7 cellular contexts compared by ENCODE assay signal in genomic region chr9:91089405-91090131, GRCh38.
DNase-seq lines count a peak whose midpoint lies in the region; ATAC-seq, FAIRE-seq and TF ChIP-seq lines count a peak whose summit lies in the region.

No MANE protein-coding gene starts in this region.

- peak; percentile 61 for TF ChIP-seq CTCF in GM10248 (IDR thresholded peaks at IDR 0.05; ENCODE audit: control extremely low read depth, extremely low read depth, low read depth, missing control alignments)
- peak; percentile 87 for TF ChIP-seq CTCF in MM.1S (IDR thresholded peaks at IDR 0.05; ENCODE audit: low read length)
- peak; percentile 57 for TF ChIP-seq CTCF in astrocyte of the cerebellum (IDR thresholded peaks at IDR 0.05; ENCODE audit: low read depth, low read length, missing control alignments)
- TF ChIP-seq CTCF in kidney (IDR thresholded peaks at IDR 0.05; ENCODE audit: borderline replicate concordance, extremely low read depth, insufficient read depth): peak; percentile 40

- H3K9me3 ChIP-seq in MM.1S (replicated peaks; ENCODE audit: insufficient read depth, low read length) (no peaks in the 10 kb centered on the region), kidney (ENCODE audit: control insufficient read depth in 1 of 2, low read length in 2 of 2) (no peaks in the 10 kb centered on the region)

- no peak overlapping the region for H3K4me2 ChIP-seq in MM.1S (ENCODE audit: low read depth, low read length)

- peak overlapping the region; percentile 4; the same call in 1 of the 2 replicates for H2AFZ ChIP-seq in MM.1S (ENCODE audit: low read length)

- in situ Hi-C loops in astrocyte of the cerebellum (cut with HindIII; ENCODE audit: low sequenced_read_pairs): no loop called here

- H3F3A ChIP-seq in MM.1S (ENCODE audit: insufficient read depth, low read length): no peaks in the 10 kb centered on the region

- H3K79me2 ChIP-seq in MM.1S (ENCODE audit: low read length): no peaks in the 10 kb centered on the region

- CTCF ChIA-PET in GM10248 (lab: Yijun Ruan, JAX): interaction anchor here (0.7 to 2.0 kb wide), 21 partner anchors 9 to 629 kb away, joined by 3 to 22 read pairs (median 3); no protein-coding TSS in a partner anchor

- no peaks in the 10 kb centered on the region for H3K9me2 ChIP-seq in MM.1S (replicated peaks; ENCODE audit: insufficient read depth, low read length)

- H3K4me3 ChIP-seq in MM.1S (ENCODE audit: low read length) (no peak overlapping the region), astrocyte of the cerebellum (ENCODE audit: low read depth, low read length) (no peak overlapping the region), kidney (ENCODE audit: low read length in 2 of 2) (no peak overlapping the region)

- FAIRE-seq in kidney (lab: Jason Lieb, UNC): no peak

- no peak for ATAC-seq in HG03457 (IDR thresholded peaks at IDR 0.05; ENCODE audit: unreplicated experiment)

- DNase-seq in GM10248 (ENCODE audit: extremely low spot score): peak; percentile 24
- peak; percentile 82 for DNase-seq in MM.1S
- peak; percentile 26 for DNase-seq in astrocyte of the cerebellum (ENCODE audit: low read depth)
- no peak for DNase-seq in kidney
- DNase-seq in iPS-NIHi11 (ENCODE audit: low spot score): no peak
- no peak for DNase-seq in SK-N-DZ (ENCODE audit: low spot score)

- intact Hi-C loops in kidney (cut with DNase I): no loop called here

- POLR2A ChIA-PET in GM10248 (lab: Yijun Ruan, JAX): no interaction called here

- H3K27ac ChIP-seq in MM.1S (ENCODE audit: low read length) (peak overlapping the region; percentile 34; the same call in 1 of the 2 replicates), kidney (ENCODE audit: low read depth in 2 of 2, low read length in 2 of 2) (no peak overlapping the region)

- peak overlapping the region; percentile 24; the same call in 1 of the 2 replicates for H3K9ac ChIP-seq in MM.1S (ENCODE audit: low read length)
- no peak overlapping the region for H3K9ac ChIP-seq in kidney (ENCODE audit: low read length in 2 of 2)

- H3K4me1 ChIP-seq in MM.1S (ENCODE audit: low read length): peaks cover 44% of the 10 kb centered on the region
- no peaks in the 10 kb centered on the region for H3K4me1 ChIP-seq in kidney (ENCODE audit: control insufficient read depth in 1 of 2, insufficient read depth in 1 of 2, low read depth in 1 of 2, low read length in 2 of 2)

- H4K20me1 ChIP-seq in MM.1S (ENCODE audit: insufficient read depth, low read length): no peaks in the 10 kb centered on the region

- H3K27me3 ChIP-seq in MM.1S (replicated peaks; ENCODE audit: insufficient read depth, low read length): no peaks in the 10 kb centered on the region

- H3K36me3 ChIP-seq in MM.1S (replicated peaks; ENCODE audit: insufficient read depth, low read length) (no peaks in the 10 kb centered on the region), kidney (ENCODE audit: control insufficient read depth in 1 of 2, insufficient read depth in 2 of 2, low read length in 2 of 2) (no peaks in the 10 kb centered on the region)

Comparison
In these comparisons a context has a peak if more than half of its experiments do, and no peak if none do; other contexts are left out.
1. DNase-seq: peak in GM10248 (single experiment), MM.1S (single experiment) and astrocyte of the cerebellum (single experiment); none in kidney (single experiment), iPS-NIHi11 (single experiment) and SK-N-DZ (single experiment).
2. Peak in every context shown above with its lines, with median percentiles within 50 percentile points of each other: CTCF ChIP-seq.